In the genomic region with DNA sequence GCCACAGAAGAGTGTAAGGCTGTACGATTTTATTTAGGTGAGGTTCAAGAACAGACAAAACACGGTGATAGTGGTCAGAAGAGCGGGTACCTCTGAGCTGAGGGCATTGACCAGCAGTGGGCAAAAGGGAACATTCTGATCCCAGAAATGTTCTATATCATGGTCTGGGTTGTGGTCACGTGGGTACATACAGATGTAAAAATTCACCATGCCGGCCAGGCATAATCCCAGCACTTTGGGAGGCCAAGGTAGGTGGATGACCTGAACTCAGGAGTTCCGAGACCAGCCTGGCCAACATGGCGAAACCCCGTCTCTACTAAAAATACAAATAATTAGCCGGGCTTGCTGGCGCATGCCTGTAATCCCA, we compare ENCODE assay signal across 18 cellular contexts. TPM values are rescaled to one million over a fixed set of nuclear protein-coding genes. Genes with fewer than 3 reads are reported as not detected.
DNase-seq lines count a peak whose midpoint lies in the region; ATAC-seq and TF ChIP-seq lines count a peak whose summit lies in the region.
"Had no signal": no experiment of that assay in that cellular context is flagged by ENCODE, and none has a peak within 500 bp of the region (broad histone marks: within the 10 kb centered on the region; RNA-seq: fewer than 3 reads in every experiment).

No MANE protein-coding gene starts in this region.

- H3K27me3 Mint-ChIP-seq in brain = peaks cover 2% of the 10 kb centered on the region
- no peaks in the 10 kb centered on the region for H3K27me3 Mint-ChIP-seq in memory B cell
- H3K27me3 Mint-ChIP-seq in type B pancreatic cell = no peaks in the 10 kb centered on the region
- H3K27me3 Mint-ChIP-seq: activated naive CD8-positive, alpha-beta T cell treated with anti-CD3 and anti-CD28 coated beads, Interleukin-2, amount 50 U/mL, for 24 hours; CD4-positive, alpha-beta T cell; naive thymus-derived CD4-positive, alpha-beta T cell had no signal

- peaks cover 13% of the 10 kb centered on the region for H3K36me3 Mint-ChIP-seq in brain
- peaks cover 7% of the 10 kb centered on the region for H3K36me3 Mint-ChIP-seq in memory B cell
- H3K36me3 Mint-ChIP-seq in type B pancreatic cell = no peaks in the 10 kb centered on the region

- no peak for ATAC-seq in memory B cell (ENCODE audit: low read depth)
- ATAC-seq in stimulated activated naive CD8-positive, alpha-beta T cell treated with anti-CD3 and anti-CD28 coated beads, Interleukin-15, Interleukin-2, amounts not matched to agents 100 U/mL and 50 U/mL, for 24 hours = no peak
- ATAC-seq: activated naive CD8-positive, alpha-beta T cell treated with anti-CD3 and anti-CD28 coated beads, Interleukin-2, amount 50 U/mL, for 24 hours; naive thymus-derived CD4-positive, alpha-beta T cell had no signal

- TF ChIP-seq RAD21 in Ishikawa (IDR thresholded peaks at IDR 0.05; ENCODE audit: low read depth) = no peak

- TF ChIP-seq CTCF in brain (conservative IDR thresholded peaks at IDR 0.05) = no peak
- TF ChIP-seq CTCF in type B pancreatic cell (conservative IDR thresholded peaks at IDR 0.05) = no peak

- no peak for TF ChIP-seq EP300 in Ishikawa (IDR thresholded peaks at IDR 0.05; ENCODE audit: borderline replicate concordance)

- H3K27ac Mint-ChIP-seq in brain (peak overlapping the region in 4 of 5 experiments; percentile 2 to 73 (median 14)), memory B cell (peak overlapping the region; percentile 60), type B pancreatic cell (peak overlapping the region; percentile 71)
- H3K27ac Mint-ChIP-seq: activated naive CD8-positive, alpha-beta T cell treated with anti-CD3 and anti-CD28 coated beads, Interleukin-2, amount 50 U/mL, for 24 hours; activated T-cell treated with anti-CD3 and anti-CD28 coated beads, Interleukin-2, amount 50 U/mL, for 72 hours; CD4-positive, alpha-beta T cell had no signal

- H3K9me3 Mint-ChIP-seq in brain (no peaks in the 10 kb centered on the region), memory B cell (no peaks in the 10 kb centered on the region), type B pancreatic cell (no peaks in the 10 kb centered on the region)
- H3K9me3 Mint-ChIP-seq: activated naive CD8-positive, alpha-beta T cell treated with anti-CD3 and anti-CD28 coated beads, Interleukin-2, amount 50 U/mL, for 24 hours; activated T-cell treated with anti-CD3 and anti-CD28 coated beads, Interleukin-2, amount 50 U/mL, for 72 hours; CD4-positive, alpha-beta T cell had no signal

- H3K4me3 Mint-ChIP-seq in brain (no peak overlapping the region), memory B cell (no peak overlapping the region), type B pancreatic cell (no peak overlapping the region)
- H3K4me3 Mint-ChIP-seq: activated naive CD8-positive, alpha-beta T cell treated with anti-CD3 and anti-CD28 coated beads, Interleukin-2, amount 50 U/mL, for 24 hours; activated T-cell treated with anti-CD3 and anti-CD28 coated beads, Interleukin-2, amount 50 U/mL, for 72 hours; CD4-positive, alpha-beta T cell; naive thymus-derived CD4-positive, alpha-beta T cell had no signal

- no peaks in the 10 kb centered on the region for H3K4me1 Mint-ChIP-seq in brain
- peaks cover 4% of the 10 kb centered on the region for H3K4me1 Mint-ChIP-seq in memory B cell
- H3K4me1 Mint-ChIP-seq in type B pancreatic cell (ENCODE audit: unreplicated experiment) = peaks cover 15% of the 10 kb centered on the region
- H3K4me1 Mint-ChIP-seq: activated naive CD8-positive, alpha-beta T cell treated with anti-CD3 and anti-CD28 coated beads, Interleukin-2, amount 50 U/mL, for 24 hours had no signal

- no peak for DNase-seq in memory B cell (ENCODE audit: low spot score in 2 of 2)
- DNase-seq in type B pancreatic cell (ENCODE audit: extremely low spot score, unreplicated experiment) = no peak
- no peak for DNase-seq in T-helper 1 cell
- no peak for DNase-seq in stimulated activated naive CD8-positive, alpha-beta T cell treated with anti-CD3 and anti-CD28 coated beads, Interleukin-15, Interleukin-2, amounts not matched to agents 100 U/mL and 50 U/mL, for 24 hours
- DNase-seq in cerebellum (ENCODE audit: low spot score) = no peak
- DNase-seq: activated CD4-positive, alpha-beta T cell treated with anti-CD3 and anti-CD28 coated beads, Interleukin-2, amount 50 U/mL, for 1 hour; activated naive CD8-positive, alpha-beta T cell treated with anti-CD3 and anti-CD28 coated beads, Interleukin-2, amount 50 U/mL, for 24 hours; activated T-cell treated with anti-CD3 and anti-CD28 coated beads, Interleukin-2, amount 50 U/mL, for 72 hours; CD4-positive, alpha-beta T cell; GOT3; naive thymus-derived CD4-positive, alpha-beta T cell; retina; Right ventricle myocardium superior; stimulated activated CD4-positive, alpha-beta T cell treated with anti-CD3 and anti-CD28 coated beads, Interleukin-2, amount 100 ng/mL, for 48 hours had no signal

TF ChIP-seq in Ishikawa, 13 proteins besides CTCF, POLR2A, EP300 and RAD21:
- TF ChIP-seq, protein P1, sequence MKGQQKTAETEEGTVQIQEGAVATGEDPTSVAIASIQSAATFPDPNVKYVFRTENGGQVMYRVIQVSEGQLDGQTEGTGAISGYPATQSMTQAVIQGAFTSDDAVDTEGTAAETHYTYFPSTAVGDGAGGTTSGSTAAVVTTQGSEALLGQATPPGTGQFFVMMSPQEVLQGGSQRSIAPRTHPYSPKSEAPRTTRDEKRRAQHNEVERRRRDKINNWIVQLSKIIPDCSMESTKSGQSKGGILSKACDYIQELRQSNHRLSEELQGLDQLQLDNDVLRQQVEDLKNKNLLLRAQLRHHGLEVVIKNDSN (IDR thresholded peaks at IDR 0.05) = 0 out of 2 replicates have a peak, but pooled peaks have one; percentile 25
- TF ChIP-seq, protein P2, sequence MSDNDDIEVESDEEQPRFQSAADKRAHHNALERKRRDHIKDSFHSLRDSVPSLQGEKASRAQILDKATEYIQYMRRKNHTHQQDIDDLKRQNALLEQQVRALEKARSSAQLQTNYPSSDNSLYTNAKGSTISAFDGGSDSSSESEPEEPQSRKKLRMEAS (IDR thresholded peaks at IDR 0.05) = no peak

RNA-seq across cellular contexts. Expression of a gene that starts 31.1 kb away (rescaled TPM):
- 32.1 TPM for polyA plus RNA-seq in brain (ENCODE audit: insufficient read depth, low read depth, low replicate concordance)
- 22.3 and 27.4 TPM in 2 replicates for total RNA-seq in type B pancreatic cell (ENCODE audit: low replicate concordance)
- 5.7 TPM for total RNA-seq in cerebellum

RNA-seq across cellular contexts. Expression of a gene that starts 46.6 kb away (rescaled TPM):
- polyA plus RNA-seq in brain (ENCODE audit: insufficient read depth, low read depth, low replicate concordance) = not detected
- total RNA-seq in type B pancreatic cell (ENCODE audit: low replicate concordance) (0.34 TPM in 1 of 2 replicates, not detected in the other), cerebellum (not detected)
- total RNA-seq: CD4-positive, alpha-beta T cell; left lung; naive thymus-derived CD4-positive, alpha-beta T cell; Right ventricle myocardium superior; ureter had no signal
- polyA plus RNA-seq: naive thymus-derived CD4-positive, alpha-beta T cell had no signal

Comparison
In these comparisons a context has a peak if more than half of its experiments do, and no peak if none do; other contexts are left out.
1. H3K27ac Mint-ChIP-seq: peak in every context shown above with its lines; median percentile 71 in type B pancreatic cell; 60 in memory B cell; 14 in brain.